In genomic region chrX:111349934-111350333, GRCh38 we compare ENCODE assay signal across 20 cellular contexts.
DNase-seq lines count a peak whose midpoint lies in the region; ATAC-seq and TF ChIP-seq lines count a peak whose summit lies in the region.
"Had no signal": no experiment of that assay in that cellular context is flagged by ENCODE, and none has a peak within 500 bp of the region (broad histone marks: within the 10 kb centered on the region; RNA-seq: fewer than 3 reads in every experiment).

No MANE protein-coding gene starts in this region.

- ATAC-seq in heart left ventricle (peak; percentile 41 to 81 (median 71)), right cardiac atrium (no peak), GM18511 (IDR thresholded peaks at IDR 0.05; ENCODE audit: unreplicated experiment) (no peak), GM21360 (IDR thresholded peaks at IDR 0.05; ENCODE audit: unreplicated experiment) (no peak), GM21447 (IDR thresholded peaks at IDR 0.05; ENCODE audit: unreplicated experiment) (no peak)
- ATAC-seq: HepG2 had no signal

- TF ChIP-seq CTCF in heart left ventricle (IDR thresholded peaks at IDR 0.05) (no peak), endodermal cell (conservative IDR thresholded peaks at IDR 0.05) (no peak)

- H3K4me1 Mint-ChIP-seq in endodermal cell, result peaks cover 28% of the 10 kb centered on the region
- H3K4me1 Mint-ChIP-seq: CD4-positive, CD25-positive, alpha-beta regulatory T cell; CD8-positive, alpha-beta memory T cell; IgD-negative memory B cell had no signal

- H3K27me3 ChIP-seq in heart left ventricle (no peaks in the 10 kb centered on the region), right cardiac atrium (ENCODE audit: control insufficient read depth, insufficient read depth) (no peaks in the 10 kb centered on the region), endodermal cell (ENCODE audit: control insufficient read depth, insufficient read depth, low read length, poor library complexity, severe bottlenecking) (no peaks in the 10 kb centered on the region)
- H3K27me3 ChIP-seq: BE2C had no signal

- H3K36me3 ChIP-seq in heart left ventricle, result no peaks in the 10 kb centered on the region
- no peaks in the 10 kb centered on the region for H3K36me3 ChIP-seq in endodermal cell (ENCODE audit: control insufficient read depth, insufficient read depth, low read length)
- H3K36me3 ChIP-seq: BE2C, HAP-1 had no signal

- H3K36me3 Mint-ChIP-seq in endodermal cell (ENCODE audit: low read depth), result no peaks in the 10 kb centered on the region
- H3K36me3 Mint-ChIP-seq: CD4-positive, CD25-positive, alpha-beta regulatory T cell; IgD-negative memory B cell had no signal

- H3K4me3 ChIP-seq in heart left ventricle (no peak overlapping the region), right cardiac atrium (ENCODE audit: low read length) (no peak overlapping the region), endodermal cell (ENCODE audit: low read length) (no peak overlapping the region)
- H3K4me3 ChIP-seq: GM23248, HAP-1 had no signal

- peak overlapping the region in 1 of 12 donors; percentile 34 for H3K27ac ChIP-seq in heart left ventricle
- H3K27ac ChIP-seq in right cardiac atrium (ENCODE audit: low read length), result no peak overlapping the region
- no peak overlapping the region for H3K27ac ChIP-seq in endodermal cell (ENCODE audit: low read depth, low read length)
- H3K27ac ChIP-seq: GM23248 had no signal

- H3K4me3 Mint-ChIP-seq in endodermal cell, result no peak overlapping the region
- H3K4me3 Mint-ChIP-seq: CD8-positive, alpha-beta memory T cell; IgD-negative memory B cell had no signal

- H3K4me1 ChIP-seq in heart left ventricle (peaks cover 0 to 7% (median 0%) of the 10 kb centered on the region in 12 donors), right cardiac atrium (ENCODE audit: control insufficient read depth, insufficient read depth, low read length) (peaks cover 2% of the 10 kb centered on the region), endodermal cell (ENCODE audit: control insufficient read depth, insufficient read depth, low read length) (no peaks in the 10 kb centered on the region)
- H3K4me1 ChIP-seq: HAP-1 had no signal

- no peak overlapping the region for H3K27ac Mint-ChIP-seq in endodermal cell
- H3K27ac Mint-ChIP-seq: CD4-positive, CD25-positive, alpha-beta regulatory T cell; CD8-positive, alpha-beta memory T cell; IgD-negative memory B cell had no signal

- no peak for TF ChIP-seq POLR2A in heart left ventricle (IDR thresholded peaks at IDR 0.05)

- H3K9me3 ChIP-seq in heart left ventricle (peaks cover 0 to 5% (median 0%) of the 10 kb centered on the region in 12 donors), right cardiac atrium (ENCODE audit: control insufficient read depth, low read length) (no peaks in the 10 kb centered on the region), endodermal cell (ENCODE audit: control insufficient read depth, low read length) (no peaks in the 10 kb centered on the region)
- H3K9me3 ChIP-seq: BE2C had no signal

- no peaks in the 10 kb centered on the region for H3K27me3 Mint-ChIP-seq in endodermal cell (ENCODE audit: insufficient read depth)
- H3K27me3 Mint-ChIP-seq: CD4-positive, CD25-positive, alpha-beta regulatory T cell; IgD-negative memory B cell had no signal

- intact Hi-C loops in heart left ventricle (cut with DNase I) (loop anchor here in 1 of 10 donors (5.0 kb wide), 1 partner anchor 192 kb away; no protein-coding TSS in a partner anchor), right cardiac atrium (cut with DNase I) (no loop called here)

- no peak overlapping the region for H3K9ac ChIP-seq in endodermal cell (ENCODE audit: extremely low read depth, low read length, poor library complexity, severe bottlenecking)
- H3K9ac ChIP-seq: GM23248 had no signal

- peaks cover 6% of the 10 kb centered on the region for H3K9me3 Mint-ChIP-seq in endodermal cell
- H3K9me3 Mint-ChIP-seq: CD8-positive, alpha-beta memory T cell had no signal

- DNase-seq in heart left ventricle (no peak), right cardiac atrium (no peak), endodermal cell (peak; percentile 50), iPS-NIHi7 (ENCODE audit: extremely low spot score) (peak; percentile 20)
- DNase-seq: ACHN; BE2C; C1 segment of cervical spinal cord; CD4-positive, CD25-positive, alpha-beta regulatory T cell; CD8-positive, alpha-beta memory T cell; COR-L47; DMS 273 treated with DMSO at 0.1 percent for 48 hours; DMS53; GDM1; GM23248 had no signal

Comparison
In these comparisons a context has a peak if more than half of its experiments do, and no peak if none do; other contexts are left out.
1. ATAC-seq: peak in heart left ventricle (4 of 4); none in right cardiac atrium (0 of 2), GM18511 (single experiment), GM21360 (single experiment) and GM21447 (single experiment).
2. DNase-seq: peak in endodermal cell (single experiment) and iPS-NIHi7 (single experiment); none in heart left ventricle (0 of 5) and right cardiac atrium (0 of 3).